9 cellular contexts compared by ENCODE assay signal in the genomic region with DNA sequence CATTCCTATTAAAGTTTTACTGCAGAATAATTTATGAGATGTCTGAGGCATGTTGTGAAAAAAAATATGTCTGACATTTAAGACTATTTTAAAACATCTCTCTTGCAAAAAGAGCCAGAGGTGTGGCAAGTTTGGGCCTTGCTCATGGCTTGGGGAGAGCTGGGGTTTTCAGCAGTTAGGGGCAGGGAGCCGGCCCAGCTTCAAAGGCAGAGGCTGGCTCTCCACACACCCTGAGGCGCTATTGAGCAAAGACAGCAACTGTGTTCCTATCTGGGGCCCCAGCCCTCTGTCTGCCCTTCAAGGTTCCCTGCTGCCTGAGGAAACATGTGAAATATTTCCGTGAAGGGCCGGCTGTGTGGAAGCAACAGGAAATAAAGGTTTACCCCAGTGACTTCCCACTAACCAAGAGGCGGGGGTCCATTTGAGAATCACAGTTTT.
DNase-seq lines count a peak whose midpoint lies in the region; ATAC-seq and TF ChIP-seq lines count a peak whose summit lies in the region.
"Had no signal": no experiment of that assay in that cellular context is flagged by ENCODE, and none has a peak within 500 bp of the region (broad histone marks: within the 10 kb centered on the region; RNA-seq: fewer than 3 reads in every experiment).

No MANE protein-coding gene starts in this region.

- TF ChIP-seq POLR2A in ovary (IDR thresholded peaks at IDR 0.05) = no peak

- DNase-seq in GM03348 (ENCODE audit: low spot score) = peak; percentile 36
- DNase-seq in RWPE2 (ENCODE audit: low spot score) = no peak
- DNase-seq in fibroblast of gingiva (ENCODE audit: low read depth) = peak; percentile 5
- peak in 4 of 5 donors; percentile 25 to 54 (median 50) for DNase-seq in ovary
- no peak for DNase-seq in MG63
- DNase-seq in OCI-M2 (lab: John Stamatoyannopoulos, UW; ENCODE audit: unreplicated experiment) = no peak
- DNase-seq: cortex of kidney had no signal

- 29 to 36% (median 34%) methylated on average over 5 of the region's 5 CpGs for WGBS in ovary, 3 donors

- TF ChIP-seq CTCF in RWPE2 (IDR thresholded peaks at IDR 0.05; ENCODE audit: poor library complexity, severe bottlenecking) (no peak), ovary (IDR thresholded peaks at IDR 0.05) (no peak)

- H3K27me3 ChIP-seq in RWPE2 (ENCODE audit: insufficient read depth, poor library complexity, severe bottlenecking) (no peaks in the 10 kb centered on the region), ovary (no peaks in the 10 kb centered on the region), MG63 (no peaks in the 10 kb centered on the region; the same call in 1 of the 2 replicates)

- H3K9me3 ChIP-seq in RWPE2 (ENCODE audit: severe bottlenecking) (no peaks in the 10 kb centered on the region), ovary (no peaks in the 10 kb centered on the region), MG63 (no peaks in the 10 kb centered on the region)

- H3K27ac ChIP-seq in RWPE2 (ENCODE audit: poor library complexity, severe bottlenecking) (no peak overlapping the region), ovary (no peak overlapping the region)

- no peak overlapping the region for H3K4me3 ChIP-seq in RWPE2 (ENCODE audit: severe bottlenecking)
- H3K4me3 ChIP-seq in ovary = no peak overlapping the region
- no peak overlapping the region for H3K4me3 ChIP-seq in MG63

- ATAC-seq in RWPE2 (ENCODE audit: low read depth) = peak; percentile 68; the same call in 2 of the 3 replicates
- no peak for ATAC-seq in GM19324 (IDR thresholded peaks at IDR 0.05; ENCODE audit: low FRiP score, unreplicated experiment)
- no peak for ATAC-seq in HG03139 (IDR thresholded peaks at IDR 0.05; ENCODE audit: unreplicated experiment)

- TF ChIP-seq EP300 in ovary (IDR thresholded peaks at IDR 0.05) = no peak

- no peaks in the 10 kb centered on the region for H3K36me3 ChIP-seq in RWPE2 (ENCODE audit: low read depth)
- no peaks in the 10 kb centered on the region for H3K36me3 ChIP-seq in ovary
- no peaks in the 10 kb centered on the region for H3K36me3 ChIP-seq in MG63

- H3K4me1 ChIP-seq in RWPE2 (ENCODE audit: insufficient read depth, poor library complexity, severe bottlenecking) (no peaks in the 10 kb centered on the region), ovary (ENCODE audit: insufficient read depth) (no peaks in the 10 kb centered on the region)

- intact Hi-C loops in ovary (cut with DNase I) = no loop called here

Comparison
In these comparisons a context has a peak if more than half of its experiments do, and no peak if none do; other contexts are left out.
1. DNase-seq: peak in GM03348 (single experiment), fibroblast of gingiva (single experiment) and ovary (4 of 5); none in RWPE2 (single experiment), MG63 (single experiment) and OCI-M2 (single experiment).